Comparison of ENCODE assay signal across 8 cellular contexts in the genomic region with DNA sequence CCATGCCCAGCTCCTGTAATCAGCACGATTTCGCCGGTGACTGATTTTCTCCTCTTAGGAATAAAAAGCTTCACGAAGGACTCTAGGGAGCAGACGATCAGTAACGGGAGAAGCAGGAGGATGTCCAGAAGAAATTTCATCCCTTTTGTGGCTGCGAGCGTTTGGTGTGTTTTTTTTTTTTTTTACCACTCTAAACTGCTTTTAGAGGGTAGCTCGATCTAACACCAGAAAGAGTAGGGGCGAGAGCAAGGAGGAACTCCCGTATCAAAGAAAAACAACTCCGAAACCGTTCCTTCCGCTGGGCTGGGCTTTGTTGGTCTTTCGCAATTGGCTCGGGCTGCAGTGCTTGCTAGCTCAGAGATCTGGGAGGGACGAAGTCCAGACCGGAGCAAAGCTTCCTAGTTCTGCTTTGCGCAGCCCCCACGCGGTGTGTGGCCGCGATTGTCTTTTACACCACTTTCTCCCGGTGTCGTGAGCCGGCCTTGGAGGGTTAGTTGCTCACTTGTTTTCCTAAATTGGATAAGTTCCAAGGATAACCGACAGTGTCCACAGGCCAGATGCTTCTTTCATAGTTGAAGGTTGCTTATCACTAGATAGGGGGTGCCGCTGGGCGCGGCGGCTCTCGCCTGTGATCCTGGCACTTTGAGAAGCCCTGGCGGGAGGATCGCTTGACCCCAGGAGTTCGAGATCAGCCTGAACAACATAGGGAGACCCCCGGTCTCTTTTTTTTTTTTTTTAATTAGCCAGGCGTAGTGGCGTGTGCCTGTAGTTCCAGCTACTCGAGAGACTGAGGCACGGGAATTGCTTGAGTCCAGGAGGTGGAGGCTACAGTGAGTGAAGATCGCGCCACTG. TPM values are rescaled to one million over a fixed set of nuclear protein-coding genes. Genes with fewer than 3 reads are reported as not detected.
DNase-seq lines count a peak whose midpoint lies in the region; ATAC-seq, FAIRE-seq and TF ChIP-seq lines count a peak whose summit lies in the region.

A gene with protein sequence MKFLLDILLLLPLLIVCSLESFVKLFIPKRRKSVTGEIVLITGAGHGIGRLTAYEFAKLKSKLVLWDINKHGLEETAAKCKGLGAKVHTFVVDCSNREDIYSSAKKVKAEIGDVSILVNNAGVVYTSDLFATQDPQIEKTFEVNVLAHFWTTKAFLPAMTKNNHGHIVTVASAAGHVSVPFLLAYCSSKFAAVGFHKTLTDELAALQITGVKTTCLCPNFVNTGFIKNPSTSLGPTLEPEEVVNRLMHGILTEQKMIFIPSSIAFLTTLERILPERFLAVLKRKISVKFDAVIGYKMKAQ (minus strand): TSS at position 258 of the 852 bp plus-strand sequence. CDS start 118 bp downstream, at position 140.

- DNase-seq in BE2C (peak; percentile 93), GM19239 (ENCODE audit: insufficient read length, low spot score) (peak; percentile 93), NCI-H524 treated with DMSO at 0.1 percent for 48 hours (lab: John Stamatoyannopoulos, UW) (peak; percentile 26), kidney glomerular epithelial cell (lab: John Stamatoyannopoulos, UW) (peak; percentile 89)
- peak; percentile 73 for DNase-seq in activated CD4-positive, alpha-beta T cell treated with anti-CD3 and anti-CD28 coated beads for 4 hours
- DNase-seq in stimulated activated CD4-positive, alpha-beta T cell treated with anti-CD3 and anti-CD28 coated beads, Interleukin-1b, Interleukin-23, amount 100 ng/mL, for 1 hour (ENCODE audit: low read depth in 2 of 2), result peak; percentile 39 to 47

- TF ChIP-seq CTCF in BE2C (IDR thresholded peaks at IDR 0.05; ENCODE audit: low read depth, low read length), result peak; percentile 27

- peak within 1 kb of the TSS; percentile 83 for H3K4me3 ChIP-seq in BE2C (ENCODE audit: low read depth, low read length)

- peak within 1 kb of the TSS; percentile 88 for H3K27ac ChIP-seq in cingulate gyrus (ENCODE audit: low read depth, low read length)

- H3K9me3 ChIP-seq in BE2C, result peaks cover 5% of the 10 kb centered on the region; the same call in 1 of the 2 replicates

- H3K27me3 ChIP-seq in BE2C, result no peaks in the 10 kb centered on the region

- H3K4me1 ChIP-seq in BE2C, result peaks cover 4% of the 10 kb centered on the region; the same call in 1 of the 2 replicates

- ATAC-seq in HG03457 (IDR thresholded peaks at IDR 0.05; ENCODE audit: unreplicated experiment), result peak; percentile 99

- peak; percentile 99 for FAIRE-seq in GM19239 (lab: Jason Lieb, UNC)

- H3K36me3 ChIP-seq in BE2C, result peaks cover 9% of the 10 kb centered on the region

RNA-seq across cellular contexts. Expression of the gene that starts here (rescaled TPM):
- 29.9 TPM for polyA plus RNA-seq in BE2C (2012; ENCODE audit: insufficient read depth, insufficient read length, low read depth)

Comparison
In these comparisons a context has a peak if more than half of its experiments do, and no peak if none do; other contexts are left out.
1. Peak in every context shown above with its lines: DNase-seq, ATAC-seq, H3K4me3 ChIP-seq and H3K27ac ChIP-seq.
2. DNase-seq: peak in every context shown above with its lines; median percentile 93 in BE2C; 93 in GM19239; 89 in kidney glomerular epithelial cell; 73 in activated CD4-positive, alpha-beta T cell treated with anti-CD3 and anti-CD28 coated beads for 4 hours; 43 in stimulated activated CD4-positive, alpha-beta T cell treated with anti-CD3 and anti-CD28 coated beads, Interleukin-1b, Interleukin-23, amount 100 ng/mL, for 1 hour; 26 in NCI-H524 treated with DMSO at 0.1 percent for 48 hours.